8 cellular contexts compared by ENCODE assay signal in the genomic region with DNA sequence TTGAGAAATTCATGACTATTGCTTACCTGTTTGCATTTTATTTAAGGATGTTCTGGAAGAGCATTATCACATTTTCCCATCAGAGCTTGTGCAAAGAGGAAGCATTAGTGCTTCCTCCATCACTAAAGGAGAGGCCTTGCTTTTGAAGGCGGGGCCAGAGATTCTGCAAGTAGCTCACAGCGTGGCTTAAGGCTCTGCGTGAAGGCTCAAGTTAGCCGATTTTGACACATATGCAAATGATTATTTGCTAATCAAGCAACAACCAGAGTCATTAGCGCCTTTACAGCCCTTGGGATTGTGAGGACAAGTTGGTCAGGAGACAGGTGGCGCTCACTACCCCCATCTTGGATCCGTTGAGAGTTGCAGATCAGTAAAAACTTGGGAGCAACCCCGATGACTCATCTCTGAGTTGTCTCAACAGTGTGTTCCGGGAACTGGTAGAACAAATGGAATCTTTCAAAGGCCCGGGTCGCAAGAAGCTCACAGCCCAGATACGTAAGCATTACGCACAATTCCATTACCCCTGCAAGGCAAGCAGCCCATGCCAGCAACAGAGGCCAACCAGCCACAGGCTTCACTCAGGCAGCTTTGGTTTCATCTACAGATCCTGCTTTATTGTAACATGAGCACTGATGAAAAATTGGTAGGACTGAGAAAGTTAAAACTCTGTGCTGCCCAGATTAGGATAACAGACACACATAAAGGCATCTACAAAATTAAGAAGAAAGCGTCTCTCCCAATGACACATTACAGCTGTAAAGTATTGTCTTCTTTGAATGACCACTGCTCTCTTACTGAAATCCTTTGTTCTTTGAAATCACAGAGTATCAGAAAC. TPM values are rescaled to one million over a fixed set of nuclear protein-coding genes. Genes with fewer than 3 reads are reported as not detected.
DNase-seq lines count a peak whose midpoint lies in the region; ATAC-seq and TF ChIP-seq lines count a peak whose summit lies in the region.

No MANE protein-coding gene starts in this region.

- TF ChIP-seq EP300 in SK-N-SH (IDR thresholded peaks at IDR 0.05; ENCODE audit: borderline replicate concordance in 1 of 2, low read depth in 1 of 2, low read length in 1 of 2), result peak in 1 of 2 experiments; percentile 78; a peak in 1 of 4 replicates

- H3K27me3 Mint-ChIP-seq in stimulated activated memory B cell treated with anti-CD40 and anti-IgM and Interleukin-4, amounts not matched to agents 10 μg/mL and 1 μg/mL and 100 μg/mL, for 72 hours, result no peaks in the 10 kb centered on the region
- no peaks in the 10 kb centered on the region for H3K27me3 Mint-ChIP-seq in activated T-helper 2 cell treated with anti-CD3 and anti-CD28 coated beads, Interferon-gamma antibody, Interleukin-2, Interleukin-4, amounts not matched to agents 10 μg/mL and 5 μg/mL and 100 μg/mL, durations not matched to agents 14 hours and 24 hours and 36 hours (ENCODE audit: low read depth)

- H3K36me3 ChIP-seq in ES-I3 (ENCODE audit: insufficient read depth, low read length) (no peaks in the 10 kb centered on the region), SK-N-SH (replicated peaks in 1 of 2; ENCODE audit: control insufficient read depth in 1 of 2, insufficient read depth in 2 of 2, low read length in 1 of 2) (no peaks in the 10 kb centered on the region), neuron (ENCODE audit: insufficient read depth, low read length) (no peaks in the 10 kb centered on the region)

- H3K4me2 ChIP-seq in SK-N-SH, result peak overlapping the region; percentile 32; the same call in 1 of the 2 replicates

- no peaks in the 10 kb centered on the region for H3K36me3 Mint-ChIP-seq in stimulated activated memory B cell treated with anti-CD40 and anti-IgM and Interleukin-4, amounts not matched to agents 10 μg/mL and 1 μg/mL and 100 μg/mL, for 72 hours
- no peaks in the 10 kb centered on the region for H3K36me3 Mint-ChIP-seq in activated T-helper 2 cell treated with anti-CD3 and anti-CD28 coated beads, Interferon-gamma antibody, Interleukin-2, Interleukin-4, amounts not matched to agents 10 μg/mL and 5 μg/mL and 100 μg/mL, durations not matched to agents 14 hours and 24 hours and 36 hours (ENCODE audit: low read depth)

- H3K9ac ChIP-seq in ES-I3 (ENCODE audit: low read depth, low read length), result peak overlapping the region; percentile 10
- peak overlapping the region; percentile 67 for H3K9ac ChIP-seq in SK-N-SH

- no peaks in the 10 kb centered on the region for H3K9me3 Mint-ChIP-seq in stimulated activated memory B cell treated with anti-CD40 and anti-IgM and Interleukin-4, amounts not matched to agents 10 μg/mL and 1 μg/mL and 100 μg/mL, for 72 hours
- H3K9me3 Mint-ChIP-seq in activated T-helper 2 cell treated with anti-CD3 and anti-CD28 coated beads, Interferon-gamma antibody, Interleukin-2, Interleukin-4, amounts not matched to agents 10 μg/mL and 5 μg/mL and 100 μg/mL, durations not matched to agents 14 hours and 24 hours and 36 hours, result no peaks in the 10 kb centered on the region

- no peaks in the 10 kb centered on the region for H3K9me2 ChIP-seq in SK-N-SH

- DNase-seq in SK-N-SH, result peak; percentile 23
- DNase-seq in foreskin fibroblast, result peak; percentile 98
- no peak for DNase-seq in activated T-helper 2 cell treated with anti-CD3 and anti-CD28 coated beads, Interferon-gamma antibody, Interleukin-2, Interleukin-4, amounts not matched to agents 10 μg/mL and 5 μg/mL and 100 μg/mL, durations not matched to agents 14 hours and 24 hours and 36 hours (ENCODE audit: low spot score)

- intact Hi-C loops in activated T-helper 2 cell treated with anti-CD3 and anti-CD28 coated beads, Interferon-gamma antibody, Interleukin-2, Interleukin-4, amounts not matched to agents 10 μg/mL and 5 μg/mL and 100 μg/mL, durations not matched to agents 14 hours and 24 hours and 36 hours (cut with micrococcal nuclease), result loop anchor here (5.0 kb wide), 1 partner anchor 165 kb away; no protein-coding TSS in a partner anchor

- TF ChIP-seq RAD21 in SK-N-SH (IDR thresholded peaks at IDR 0.05; ENCODE audit: low read length), result no peak

- peak; percentile 52 for TF ChIP-seq CTCF in SK-N-SH (IDR thresholded peaks at IDR 0.05)
- TF ChIP-seq CTCF in foreskin fibroblast (IDR thresholded peaks at IDR 0.05; ENCODE audit: low read depth, low read length), result peak; percentile 28

- H3K4me3 Mint-ChIP-seq in stimulated activated memory B cell treated with anti-CD40 and anti-IgM and Interleukin-4, amounts not matched to agents 10 μg/mL and 1 μg/mL and 100 μg/mL, for 72 hours, result no peak overlapping the region
- H3K4me3 Mint-ChIP-seq in activated T-helper 2 cell treated with anti-CD3 and anti-CD28 coated beads, Interferon-gamma antibody, Interleukin-2, Interleukin-4, amounts not matched to agents 10 μg/mL and 5 μg/mL and 100 μg/mL, durations not matched to agents 14 hours and 24 hours and 36 hours (ENCODE audit: low read depth), result no peak overlapping the region

- no peaks in the 10 kb centered on the region for H3K4me1 Mint-ChIP-seq in stimulated activated memory B cell treated with anti-CD40 and anti-IgM and Interleukin-4, amounts not matched to agents 10 μg/mL and 1 μg/mL and 100 μg/mL, for 72 hours
- H3K4me1 Mint-ChIP-seq in activated T-helper 2 cell treated with anti-CD3 and anti-CD28 coated beads, Interferon-gamma antibody, Interleukin-2, Interleukin-4, amounts not matched to agents 10 μg/mL and 5 μg/mL and 100 μg/mL, durations not matched to agents 14 hours and 24 hours and 36 hours (ENCODE audit: low read depth), result no peaks in the 10 kb centered on the region

- H3K27me3 ChIP-seq in SK-N-SH (ENCODE audit: insufficient read depth), result no peaks in the 10 kb centered on the region
- no peaks in the 10 kb centered on the region for H3K27me3 ChIP-seq in neuron (ENCODE audit: insufficient read depth, low read length)

- no peaks in the 10 kb centered on the region for H3K9me3 ChIP-seq in ES-I3 (ENCODE audit: control insufficient read depth, insufficient read depth, low read length)
- H3K9me3 ChIP-seq in SK-N-SH, result no peaks in the 10 kb centered on the region
- H3K9me3 ChIP-seq in neuron (ENCODE audit: low read length), result no peaks in the 10 kb centered on the region

- 33% methylated on average over 14 of the region's 14 CpGs for WGBS in SK-N-SH (ENCODE audit: low lambda C conversion rate)

- peak overlapping the region; percentile 56 to 98 for H3K27ac ChIP-seq in SK-N-SH (ENCODE audit: low read depth in 2 of 2, low read length in 1 of 2)

- no peaks in the 10 kb centered on the region for H3K79me2 ChIP-seq in SK-N-SH (ENCODE audit: insufficient read depth)

- no peak overlapping the region for H3K4me3 ChIP-seq in SK-N-SH (ENCODE audit: low read depth in 2 of 2, low read length in 1 of 2)
- no peak overlapping the region for H3K4me3 ChIP-seq in foreskin fibroblast (ENCODE audit: low read depth in 1 of 2, low read length in 2 of 2)
- H3K4me3 ChIP-seq in neuron (ENCODE audit: low read length), result peak overlapping the region; percentile 38

- no peaks in the 10 kb centered on the region for H4K20me1 ChIP-seq in SK-N-SH (ENCODE audit: insufficient read depth)

- H3K4me1 ChIP-seq in ES-I3 (ENCODE audit: insufficient read depth, low read length), result peaks cover 8% of the 10 kb centered on the region
- peaks cover 0 to 13% of the 10 kb centered on the region in 2 experiments; a peak in 2 of 4 replicates for H3K4me1 ChIP-seq in SK-N-SH (ENCODE audit: control insufficient read depth in 1 of 2, insufficient read depth in 2 of 2, low read depth in 1 of 2, low read length in 1 of 2)
- peaks cover 17% of the 10 kb centered on the region for H3K4me1 ChIP-seq in neuron (ENCODE audit: insufficient read depth, low read length)

- POLR2A ChIA-PET in SK-N-SH (lab: Yijun Ruan, JAX), result interaction anchor here (1.5 kb wide), 1 partner anchor 34 kb away, joined by 3 read pairs; a partner anchor contains a TSS

- peak overlapping the region; percentile 83; the same call in 1 of the 2 replicates for H2AFZ ChIP-seq in SK-N-SH (ENCODE audit: low read depth)
- peak overlapping the region; percentile 38 for H2AFZ ChIP-seq in neuron (ENCODE audit: low read depth, low read length)

- H3K27ac Mint-ChIP-seq in stimulated activated memory B cell treated with anti-CD40 and anti-IgM and Interleukin-4, amounts not matched to agents 10 μg/mL and 1 μg/mL and 100 μg/mL, for 72 hours, result no peak overlapping the region
- H3K27ac Mint-ChIP-seq in activated T-helper 2 cell treated with anti-CD3 and anti-CD28 coated beads, Interferon-gamma antibody, Interleukin-2, Interleukin-4, amounts not matched to agents 10 μg/mL and 5 μg/mL and 100 μg/mL, durations not matched to agents 14 hours and 24 hours and 36 hours, result no peak overlapping the region

- H3F3A ChIP-seq in SK-N-SH (replicated peaks; ENCODE audit: insufficient read depth), result peaks cover 14% of the 10 kb centered on the region

- CTCF ChIA-PET in SK-N-SH (lab: Yijun Ruan, JAX), result interaction anchor here (1.0 to 6.3 kb wide), 3 partner anchors 10 to 167 kb away, joined by 3 to 70 read pairs (median 5); no protein-coding TSS in a partner anchor

- no peak for ATAC-seq in stimulated activated memory B cell treated with anti-CD40 and anti-IgM and Interleukin-4, amounts not matched to agents 10 μg/mL and 1 μg/mL and 100 μg/mL, for 72 hours
- ATAC-seq in HG03378 (IDR thresholded peaks at IDR 0.05; ENCODE audit: unreplicated experiment) (no peak), HG03520 (IDR thresholded peaks at IDR 0.05; ENCODE audit: unreplicated experiment) (no peak)

TF ChIP-seq in SK-N-SH, 30 proteins besides CTCF, POLR2A, EP300 and RAD21 (continues in another document):
- TF ChIP-seq FOXM1 (IDR thresholded peaks at IDR 0.05; ENCODE audit: low read depth) (no peak), NRF1 (IDR thresholded peaks at IDR 0.05; ENCODE audit: low read depth, low read length) (no peak), EZH2phosphoT487 (IDR thresholded peaks at IDR 0.05; ENCODE audit: borderline replicate concordance, low read depth) (no peak), POLR2AphosphoS5 (IDR thresholded peaks at IDR 0.05; ENCODE audit: low read depth, low read length) (peak; percentile 76)

RNA-seq across cellular contexts. Expression of a gene that starts 34.9 kb away (rescaled TPM):
- 27.8 and 39.5 TPM in 2 replicates for polyA plus RNA-seq in SK-N-SH (2012; rRNA removed)
- polyA plus RNA-seq in SK-N-SH (2012; cell fraction: cytosol; rRNA removed), result 34.0 and 38.1 TPM in 2 replicates
- polyA plus RNA-seq in SK-N-SH (2012; cell fraction: nucleus; rRNA removed), result 7.8 and 13.2 TPM in 2 replicates
- total RNA-seq in activated T-helper 2 cell treated with anti-CD3 and anti-CD28 coated beads, Interferon-gamma antibody, Interleukin-2, Interleukin-4, amounts not matched to agents 10 μg/mL and 5 μg/mL and 100 μg/mL, durations not matched to agents 14 hours and 24 hours and 36 hours, result 23.2 and 24.7 TPM in 2 replicates

RNA-seq across cellular contexts. Expression of a gene that starts 42.6 kb away (rescaled TPM):
- polyA plus RNA-seq in SK-N-SH (2012; rRNA removed), result 30.0 and 34.5 TPM in 2 replicates
- 45.9 and 61.5 TPM in 2 replicates for polyA plus RNA-seq in SK-N-SH (2012; cell fraction: cytosol; rRNA removed)
- 12.2 and 17.2 TPM in 2 replicates for polyA plus RNA-seq in SK-N-SH (2012; cell fraction: nucleus; rRNA removed)
- 35.2 and 36.6 TPM in 2 replicates for total RNA-seq in activated T-helper 2 cell treated with anti-CD3 and anti-CD28 coated beads, Interferon-gamma antibody, Interleukin-2, Interleukin-4, amounts not matched to agents 10 μg/mL and 5 μg/mL and 100 μg/mL, durations not matched to agents 14 hours and 24 hours and 36 hours
